8 cellular contexts compared by ENCODE assay signal in the genomic region with DNA sequence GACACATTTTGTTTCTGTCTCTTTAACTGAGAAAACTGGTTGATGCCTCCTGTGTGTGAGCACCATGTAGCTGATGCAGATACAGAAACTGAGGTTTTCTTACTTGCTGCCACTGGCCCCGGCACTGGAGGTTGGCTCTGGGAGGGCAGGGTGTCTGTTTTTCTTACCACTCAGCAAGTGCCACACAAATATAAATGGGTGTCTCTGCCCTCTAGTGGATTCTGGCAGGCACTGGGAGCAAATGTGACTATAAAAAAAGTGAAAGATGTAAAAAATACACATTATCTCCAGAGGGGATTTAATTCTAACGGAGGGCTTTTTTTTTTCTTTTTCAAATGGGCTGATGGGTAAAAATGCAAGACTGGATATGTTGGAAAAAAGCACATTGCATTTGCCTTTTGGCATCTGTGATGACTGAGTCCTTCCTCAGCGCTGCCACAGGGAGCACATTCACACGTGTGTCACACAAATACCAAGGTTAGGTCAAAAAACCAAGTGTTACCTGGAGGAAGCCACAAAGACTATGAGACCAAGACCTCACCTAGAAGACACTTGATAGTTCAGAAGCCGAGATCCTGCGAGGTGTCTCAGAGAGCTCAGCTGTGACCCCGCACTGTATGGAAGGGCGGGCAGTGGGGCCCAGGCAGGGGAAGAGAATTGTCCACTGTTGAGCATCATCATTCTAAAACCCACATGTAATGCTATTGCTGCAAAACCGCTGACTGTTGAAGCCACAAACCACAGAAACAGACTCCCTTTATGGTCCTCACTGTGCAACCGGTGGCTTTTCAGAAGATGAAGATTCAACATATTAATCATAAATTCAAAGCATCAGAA. TPM values are rescaled to one million over a fixed set of nuclear protein-coding genes. Genes with fewer than 3 reads are reported as not detected.
DNase-seq lines count a peak whose midpoint lies in the region; ATAC-seq and TF ChIP-seq lines count a peak whose summit lies in the region.

No MANE protein-coding gene starts in this region.

- H3K4me1 ChIP-seq in esophagus squamous epithelium: peaks cover 0 to 4% (median 0%) of the 10 kb centered on the region in 3 donors
- no peaks in the 10 kb centered on the region for H3K4me1 ChIP-seq in neural progenitor cell

- H3K4me3 Mint-ChIP-seq in neural progenitor cell: no peak overlapping the region

- TF ChIP-seq POLR2A in esophagus squamous epithelium (IDR thresholded peaks at IDR 0.05): no peak

- ATAC-seq in GM19351 (IDR thresholded peaks at IDR 0.05; ENCODE audit: unreplicated experiment) (peak; percentile 85), HG03342 (IDR thresholded peaks at IDR 0.05; ENCODE audit: unreplicated experiment) (peak; percentile 90)

- peak; percentile 25 to 60 (median 50) for TF ChIP-seq CTCF in esophagus squamous epithelium (IDR thresholded peaks at IDR 0.05)
- TF ChIP-seq CTCF in neural progenitor cell (IDR thresholded peaks at IDR 0.05): peak; percentile 73

- peaks cover 6% of the 10 kb centered on the region for H3K79me2 ChIP-seq in neural progenitor cell (ENCODE audit: low read depth)

- H3K4me3 ChIP-seq in esophagus squamous epithelium (no peak overlapping the region), neural progenitor cell (no peak overlapping the region)

- no peak overlapping the region for H3K4me2 ChIP-seq in neural progenitor cell

- H2AFZ ChIP-seq in neural progenitor cell (replicated peaks): no peak overlapping the region

- H3K9me3 ChIP-seq in esophagus squamous epithelium (no peaks in the 10 kb centered on the region), neural progenitor cell (ENCODE audit: low read depth) (no peaks in the 10 kb centered on the region)

- no peak overlapping the region for H3K27ac Mint-ChIP-seq in neural progenitor cell

- H3K27ac ChIP-seq in esophagus squamous epithelium (no peak overlapping the region), neural progenitor cell (no peak overlapping the region)

- H3K36me3 ChIP-seq in esophagus squamous epithelium (peaks cover 0 to 32% (median 0%) of the 10 kb centered on the region in 3 donors), neural progenitor cell (no peaks in the 10 kb centered on the region)

- H3K9ac ChIP-seq in neural progenitor cell: no peak overlapping the region

- H3K9me3 Mint-ChIP-seq in neural progenitor cell: no peaks in the 10 kb centered on the region

- DNase-seq in COR-L47 (lab: John Stamatoyannopoulos, UW) (peak; percentile 22), NCI-H69 (lab: John Stamatoyannopoulos, UW) (peak; percentile 72), esophagus squamous epithelium (lab: John Stamatoyannopoulos, UW) (no peak), neural progenitor cell (ENCODE audit: low spot score) (peak; percentile 69), amniotic stem cell (lab: John Stamatoyannopoulos, UW) (no peak)
- DNase-seq in activated CD8-positive, alpha-beta memory T cell treated with anti-CD3 and anti-CD28 coated beads for 24 hours: peak; percentile 69

- 39 to 53% methylated on average over 6 to 10 of the region's 10 CpGs for WGBS in esophagus squamous epithelium, 2 donors

- intact Hi-C loops in esophagus squamous epithelium (cut with DNase I): no loop called here

- H3K36me3 Mint-ChIP-seq in neural progenitor cell: peaks cover 26% of the 10 kb centered on the region

- H3K27me3 Mint-ChIP-seq in neural progenitor cell (ENCODE audit: insufficient read depth, low read depth): no peaks in the 10 kb centered on the region

- H3K27me3 ChIP-seq in esophagus squamous epithelium (no peaks in the 10 kb centered on the region), neural progenitor cell (no peaks in the 10 kb centered on the region)

- no peaks in the 10 kb centered on the region for H4K20me1 ChIP-seq in neural progenitor cell (ENCODE audit: low read depth)

- H3K4me1 Mint-ChIP-seq in neural progenitor cell: peaks cover 19% of the 10 kb centered on the region

- H3F3A ChIP-seq in neural progenitor cell (ENCODE audit: low read depth): no peaks in the 10 kb centered on the region

RNA-seq across cellular contexts. Expression of a gene that starts 18.9 kb away (rescaled TPM):
- total RNA-seq in esophagus squamous epithelium (1 to 10 TPM; 4.1 to 9.5 (median 6.7) TPM), neural progenitor cell (ENCODE audit: low replicate concordance) (7.9 and 11.2 TPM in 2 replicates)

Comparison
In these comparisons a context has a peak if more than half of its experiments do, and no peak if none do; other contexts are left out.
1. DNase-seq: peak in COR-L47 (single experiment), NCI-H69 (single experiment), activated CD8-positive, alpha-beta memory T cell treated with anti-CD3 and anti-CD28 coated beads for 24 hours (single experiment) and neural progenitor cell (single experiment); none in esophagus squamous epithelium (single experiment) and amniotic stem cell (single experiment).